Comparison of ENCODE assay signal across 8 cellular contexts in the genomic region with DNA sequence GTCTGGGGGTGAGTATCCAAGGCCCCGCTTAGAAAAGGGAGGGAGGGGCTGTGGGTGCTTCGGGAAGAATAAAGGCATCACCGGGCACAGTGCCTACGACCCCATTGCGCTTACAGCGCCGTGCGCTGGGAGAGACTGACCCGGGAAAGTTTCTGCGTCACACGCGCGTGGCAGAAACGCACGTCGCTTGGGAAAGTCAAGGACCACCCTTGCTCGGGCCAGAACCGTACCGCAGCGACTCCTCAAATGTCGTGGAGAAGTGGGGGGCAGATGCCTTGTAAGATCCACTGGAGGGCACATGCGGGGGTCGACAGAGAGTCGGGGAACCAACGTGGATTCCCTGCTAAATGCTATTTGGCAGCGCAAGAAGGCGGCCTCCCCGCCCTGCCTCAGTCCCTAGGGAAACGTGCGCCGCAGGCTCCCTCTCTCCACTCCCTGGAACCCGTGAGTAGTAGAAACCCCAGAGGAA. TPM values are rescaled to one million over a fixed set of nuclear protein-coding genes. Genes with fewer than 3 reads are reported as not detected.
DNase-seq lines count a peak whose midpoint lies in the region; ATAC-seq and TF ChIP-seq lines count a peak whose summit lies in the region.

No MANE protein-coding gene starts in this region.

- ATAC-seq in HG03354 (IDR thresholded peaks at IDR 0.05; ENCODE audit: poor library complexity, severe bottlenecking, unreplicated experiment) = peak; percentile 15
- peak; percentile 2 to 22 (median 4) for ATAC-seq in right lobe of liver
- ATAC-seq in HG02884 (IDR thresholded peaks at IDR 0.05; ENCODE audit: unreplicated experiment) = no peak

- H3K27me3 ChIP-seq in dorsolateral prefrontal cortex = peaks cover 0 to 64% (median 31%) of the 10 kb centered on the region in 45 donors
- no peaks in the 10 kb centered on the region for H3K27me3 ChIP-seq in right lobe of liver
- H3K27me3 ChIP-seq in subcutaneous abdominal adipose tissue (ENCODE audit: control insufficient read depth in 5 of 5, insufficient read depth in 4 of 5, low read length in 5 of 5) = no peaks in the 10 kb centered on the region

- peak overlapping the region in 58 of 59 donors; percentile 9 to 95 (median 84) for H3K27ac ChIP-seq in dorsolateral prefrontal cortex
- H3K27ac ChIP-seq in right lobe of liver = peak overlapping the region; percentile 80 to 93 (median 90)
- H3K27ac ChIP-seq in subcutaneous abdominal adipose tissue (ENCODE audit: low read depth, low read length) = peak overlapping the region; percentile 97

- DNase-seq in dorsolateral prefrontal cortex (peak in 3 of 10 donors; percentile 31 to 49 (median 36)), right lobe of liver (peak; percentile 50 to 66 (median 63)), NOMO-1 treated with DMSO at 0.1 percent for 48 hours (lab: John Stamatoyannopoulos, UW; ENCODE audit: unreplicated experiment) (no peak), germinal center (ENCODE audit: low spot score) (no peak)
- DNase-seq in activated naive CD4-positive, alpha-beta T cell treated with Interleukin-2 at 50 U/mL for 16 hours = no peak

- TF ChIP-seq CTCF in dorsolateral prefrontal cortex (IDR thresholded peaks at IDR 0.05 in 54 of 56, conservative IDR thresholded peaks at IDR 0.05 in 2 of 56; ENCODE audit: low read depth in 1 of 56, partially characterized antibody in 56 of 56) (no peak), right lobe of liver (IDR thresholded peaks at IDR 0.05) (no peak)

- H3K36me3 ChIP-seq in right lobe of liver = no peaks in the 10 kb centered on the region
- peaks cover 3 to 21% (median 7%) of the 10 kb centered on the region in 5 donors for H3K36me3 ChIP-seq in subcutaneous abdominal adipose tissue (ENCODE audit: control insufficient read depth in 5 of 5, insufficient read depth in 5 of 5, low read length in 5 of 5)

- H3K4me1 ChIP-seq in right lobe of liver (no peaks in the 10 kb centered on the region), subcutaneous abdominal adipose tissue (ENCODE audit: control insufficient read depth in 5 of 5, insufficient read depth in 5 of 5, low read length in 5 of 5) (peaks cover 0 to 47% (median 41%) of the 10 kb centered on the region in 5 donors)

- H3K4me3 ChIP-seq in dorsolateral prefrontal cortex (peak overlapping the region; percentile 42 to 79 (median 64)), right lobe of liver (peak overlapping the region; percentile 47 to 64 (median 51)), subcutaneous abdominal adipose tissue (ENCODE audit: low read depth in 1 of 5, low read length in 5 of 5) (peak overlapping the region; percentile 92 to 98 (median 93))

- TF ChIP-seq POLR2A in right lobe of liver (IDR thresholded peaks at IDR 0.05) = no peak

- H3K9me3 ChIP-seq in right lobe of liver (no peaks in the 10 kb centered on the region), subcutaneous abdominal adipose tissue (ENCODE audit: control insufficient read depth in 5 of 5, low read length in 5 of 5) (no peaks in the 10 kb centered on the region)

- intact Hi-C loops in dorsolateral prefrontal cortex (cut with DNase I) (loop anchor here in 1 of 2 donors (2.0 kb wide), 1 partner anchor 65 kb away; no protein-coding TSS in a partner anchor), right lobe of liver (cut with DNase I) (no loop called here)

- peak overlapping the region; percentile 79 to 94 (median 83) for H3K9ac ChIP-seq in subcutaneous abdominal adipose tissue (ENCODE audit: low read length in 5 of 5)

- 0% methylated on average over 20 of the region's 32 CpGs for WGBS in right lobe of liver (ENCODE audit: insufficient coverage, low coverage, low lambda C conversion rate, missing lambda C conversion rate)

RNA-seq across cellular contexts. Expression of gene ADAMTS9, which starts 2.4 kb away (rescaled TPM):
- total RNA-seq in dorsolateral prefrontal cortex (10 to 100 TPM in 85 of 120 experiments, 1 to 10 TPM in 35; 3.5 to 97.3 (median 15.1) TPM), right lobe of liver (1 to 10 TPM; 1.1 to 9.9 (median 3.5) TPM)

Comparison
In these comparisons a context has a peak if more than half of its experiments do, and no peak if none do; other contexts are left out.
1. DNase-seq: peak in right lobe of liver (3 of 3); none in NOMO-1 treated with DMSO at 0.1 percent for 48 hours (single experiment), germinal center (single experiment) and activated naive CD4-positive, alpha-beta T cell treated with Interleukin-2 at 50 U/mL for 16 hours (single experiment).
2. Peak in every context shown above with its lines, with median percentiles within 50 percentile points of each other: H3K27ac ChIP-seq and H3K4me3 ChIP-seq.